ENCODE assay signal across 11 cellular contexts in the genomic region with DNA sequence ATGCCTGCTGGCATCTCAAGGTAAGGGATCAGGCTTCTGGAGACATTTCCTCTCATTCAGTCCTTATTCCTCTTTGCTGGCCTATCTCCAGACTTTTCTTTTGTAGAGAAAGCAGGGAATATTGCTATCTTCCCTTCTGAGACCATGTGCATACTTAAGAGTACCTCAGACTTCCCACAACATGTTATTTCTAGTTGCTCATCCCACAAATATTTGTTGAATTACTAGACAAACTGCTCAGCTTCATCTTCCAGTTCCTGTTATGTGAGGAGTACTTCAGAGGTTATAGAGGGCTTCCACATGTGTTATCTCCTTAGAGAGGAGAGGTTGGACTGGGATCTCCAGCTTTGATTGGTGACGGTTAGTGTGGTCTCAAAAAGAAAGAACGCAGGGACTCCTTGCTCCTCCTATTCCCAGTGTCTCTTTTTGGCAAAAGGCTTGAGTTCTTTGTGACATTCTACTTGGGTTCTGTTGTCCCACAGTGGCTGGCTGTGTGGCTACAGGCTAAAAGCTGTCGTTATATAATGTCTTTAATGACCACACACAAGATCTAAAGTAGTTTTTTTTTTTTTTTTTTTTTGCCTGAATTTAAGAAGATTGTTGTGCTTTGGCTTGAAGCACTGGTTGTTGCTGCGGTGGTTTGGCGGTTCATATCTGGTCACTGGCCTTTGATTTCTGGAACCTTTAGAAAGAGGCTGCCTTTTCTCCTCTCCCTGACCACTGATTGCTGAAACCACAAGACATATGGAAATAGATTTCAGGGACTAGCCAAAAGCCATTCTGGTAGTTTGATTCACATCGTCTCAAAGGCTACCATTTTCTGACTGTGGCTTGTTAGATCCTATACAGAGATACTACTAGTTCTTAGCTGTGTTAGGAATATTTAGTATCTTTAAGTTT.
DNase-seq lines count a peak whose midpoint lies in the region; ATAC-seq and TF ChIP-seq lines count a peak whose summit lies in the region.
"Had no signal": no experiment of that assay in that cellular context is flagged by ENCODE, and none has a peak within 500 bp of the region (broad histone marks: within the 10 kb centered on the region; RNA-seq: fewer than 3 reads in every experiment).

No MANE protein-coding gene starts in this region.

- H3K4me3 ChIP-seq in MG63 (no peak overlapping the region), cardiac fibroblast (replicated peaks in 1 of 2; ENCODE audit: low read depth in 2 of 2, low read length in 2 of 2) (no peak overlapping the region), mucosa of descending colon (no peak overlapping the region)

- ATAC-seq in mucosa of descending colon (peak; percentile 24), HG03457 (IDR thresholded peaks at IDR 0.05; ENCODE audit: unreplicated experiment) (no peak), GM19328 (IDR thresholded peaks at IDR 0.05; ENCODE audit: unreplicated experiment) (no peak)
- ATAC-seq in natural killer cell treated with Interleukin-12 subunit alpha and Interleukin-12 subunit beta and Interleukin-15 and Interleukin-18, amount 100 ng/mL, for 72 hours = no peak

- H3K9me3 Mint-ChIP-seq in natural killer cell treated with Interleukin-12 subunit alpha and Interleukin-12 subunit beta and Interleukin-15 and Interleukin-18, amount 100 ng/mL, for 72 hours = peaks cover 6% of the 10 kb centered on the region

- peak; percentile 93 for DNase-seq in AG08395 (ENCODE audit: low spot score)
- DNase-seq in MG63 = peak; percentile 33
- DNase-seq in cardiac fibroblast (ENCODE audit: low read depth in 2 of 2) = peak; percentile 93 to 99
- DNase-seq in mucosa of descending colon = no peak
- DNase-seq in stimulated activated CD4-positive, alpha-beta T cell treated with anti-CD3 and anti-CD28 coated beads, Interleukin-2, amount 100 ng/mL, for 24 hours = no peak
- no peak for DNase-seq in natural killer cell treated with Interleukin-12 subunit alpha and Interleukin-12 subunit beta and Interleukin-15 and Interleukin-18, amount 100 ng/mL, for 72 hours (ENCODE audit: low spot score)
- DNase-seq: activated CD4-positive, alpha-beta T cell treated with anti-CD3 and anti-CD28 coated beads, Interleukin-2, amount 10 ng/mL, durations not matched to agents 24 days and 14 days; CD4-positive, CD25-positive, alpha-beta regulatory T cell had no signal

- H3K4me1 ChIP-seq in mucosa of descending colon (ENCODE audit: low read depth) = no peaks in the 10 kb centered on the region

- H3K27me3 Mint-ChIP-seq in natural killer cell treated with Interleukin-12 subunit alpha and Interleukin-12 subunit beta and Interleukin-15 and Interleukin-18, amount 100 ng/mL, for 72 hours = no peaks in the 10 kb centered on the region
- H3K27me3 Mint-ChIP-seq: activated CD4-positive, alpha-beta T cell treated with anti-CD3 and anti-CD28 coated beads, Interleukin-2, amount 10 ng/mL, durations not matched to agents 24 days and 14 days; CD4-positive, CD25-positive, alpha-beta regulatory T cell; progenitor cell of endocrine pancreas had no signal

- H3K27me3 ChIP-seq in MG63 = no peaks in the 10 kb centered on the region

- peaks cover 2 to 7% of the 10 kb centered on the region in 2 donors for H3K4me1 Mint-ChIP-seq in natural killer cell treated with Interleukin-12 subunit alpha and Interleukin-12 subunit beta and Interleukin-15 and Interleukin-18, amount 100 ng/mL, for 72 hours (ENCODE audit: low read depth in 2 of 2)
- H3K4me1 Mint-ChIP-seq: CD4-positive, CD25-positive, alpha-beta regulatory T cell had no signal

- no peak overlapping the region for H3K4me3 Mint-ChIP-seq in natural killer cell treated with Interleukin-12 subunit alpha and Interleukin-12 subunit beta and Interleukin-15 and Interleukin-18, amount 100 ng/mL, for 72 hours
- H3K4me3 Mint-ChIP-seq: activated CD4-positive, alpha-beta T cell treated with anti-CD3 and anti-CD28 coated beads, Interleukin-2, amount 10 ng/mL, durations not matched to agents 24 days and 14 days; CD4-positive, CD25-positive, alpha-beta regulatory T cell had no signal

- H3K36me3 ChIP-seq in MG63 (no peaks in the 10 kb centered on the region), mucosa of descending colon (ENCODE audit: low read depth) (no peaks in the 10 kb centered on the region)

- peaks cover 7% of the 10 kb centered on the region for H3K36me3 Mint-ChIP-seq in natural killer cell treated with Interleukin-12 subunit alpha and Interleukin-12 subunit beta and Interleukin-15 and Interleukin-18, amount 100 ng/mL, for 72 hours

- H3K9me3 ChIP-seq in MG63 = no peaks in the 10 kb centered on the region
- H3K9me3 ChIP-seq in mucosa of descending colon = no peaks in the 10 kb centered on the region

- intact Hi-C loops in mucosa of descending colon (cut with DNase I, micrococcal nuclease) = loop anchor here in 1 of 2 donors (5.0 kb wide), 1 partner anchor 828 kb away; a partner anchor contains a TSS

- H3K27ac Mint-ChIP-seq in natural killer cell treated with Interleukin-12 subunit alpha and Interleukin-12 subunit beta and Interleukin-15 and Interleukin-18, amount 100 ng/mL, for 72 hours = no peak overlapping the region
- H3K27ac Mint-ChIP-seq: activated CD4-positive, alpha-beta T cell treated with anti-CD3 and anti-CD28 coated beads, Interleukin-2, amount 10 ng/mL, durations not matched to agents 24 days and 14 days; CD4-positive, CD25-positive, alpha-beta regulatory T cell; progenitor cell of endocrine pancreas had no signal

- no peak for TF ChIP-seq CTCF in cardiac fibroblast (IDR thresholded peaks at IDR 0.05; ENCODE audit: low read depth, low read length)
- TF ChIP-seq CTCF in mucosa of descending colon (IDR thresholded peaks at IDR 0.05) = no peak

Comparison
In these comparisons a context has a peak if more than half of its experiments do, and no peak if none do; other contexts are left out.
1. DNase-seq: peak in AG08395 (single experiment), MG63 (single experiment) and cardiac fibroblast (2 of 2); none in mucosa of descending colon (0 of 3), stimulated activated CD4-positive, alpha-beta T cell treated with anti-CD3 and anti-CD28 coated beads, Interleukin-2, amount 100 ng/mL, for 24 hours (0 of 2) and natural killer cell treated with Interleukin-12 subunit alpha and Interleukin-12 subunit beta and Interleukin-15 and Interleukin-18, amount 100 ng/mL, for 72 hours (single experiment).